In the genomic region with DNA sequence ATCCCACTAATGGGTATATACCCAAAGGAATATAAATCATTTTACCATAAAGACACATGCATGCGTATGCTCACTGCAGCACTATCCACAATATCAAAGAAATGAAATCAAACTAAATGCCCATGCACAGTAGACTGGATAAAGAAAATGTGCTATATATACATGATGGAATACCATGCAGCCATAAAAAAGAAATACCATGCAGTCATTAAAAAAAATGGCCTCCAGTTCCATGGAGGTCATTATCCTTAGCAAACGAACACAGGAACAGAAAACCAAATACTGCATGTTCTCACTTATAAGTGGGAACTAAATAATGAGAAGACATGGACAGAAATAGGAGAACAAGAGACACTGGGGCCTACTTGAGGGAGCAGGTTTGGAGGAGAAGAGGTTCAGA, we compare ENCODE assay signal across 11 cellular contexts.
"Had no signal": no experiment of that assay in that cellular context is flagged by ENCODE, and none has a peak within 500 bp of the region (broad histone marks: within the 10 kb centered on the region; RNA-seq: fewer than 3 reads in every experiment).

No MANE protein-coding gene starts in this region.

- ATAC-seq: GM23338 had no signal

- H3K9ac ChIP-seq: KMS-11 had no signal

- H3K27ac ChIP-seq: KMS-11 had no signal

- DNase-seq: H9, HCEC 1CT, HFFc6, IMR-90, Karpas-422, KBM-7 had no signal

- H3K4me2 ChIP-seq: GM23338, KMS-11 had no signal

- H3K4me3 ChIP-seq: GM23338 had no signal

- FAIRE-seq: H1, H54, HTR-8/SVneo had no signal

- H2AFZ ChIP-seq: GM23338 had no signal
